11 cellular contexts compared by ENCODE assay signal in the genomic region with DNA sequence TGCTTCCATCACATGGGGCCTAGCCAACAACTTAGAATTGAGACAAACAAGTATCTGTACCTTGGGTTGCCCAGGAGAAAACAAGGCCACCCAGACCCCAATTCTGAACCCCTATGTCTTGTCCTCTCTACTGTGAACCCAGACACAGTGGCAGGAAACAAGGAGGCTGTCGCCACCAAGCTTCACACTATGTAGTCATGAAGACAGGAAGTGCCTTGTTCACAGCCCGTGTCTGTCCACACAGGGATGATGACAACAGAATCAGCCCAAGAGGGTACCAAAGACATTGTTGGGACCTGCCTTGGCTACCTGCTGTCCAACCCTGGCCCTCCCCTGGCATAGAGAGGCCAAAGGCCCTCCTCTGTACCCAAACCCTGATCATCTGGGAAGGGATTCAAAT.
DNase-seq lines count a peak whose midpoint lies in the region; ATAC-seq and FAIRE-seq lines count a peak whose summit lies in the region.
"Had no signal": no experiment of that assay in that cellular context is flagged by ENCODE, and none has a peak within 500 bp of the region (broad histone marks: within the 10 kb centered on the region; RNA-seq: fewer than 3 reads in every experiment).

No MANE protein-coding gene starts in this region.

- ATAC-seq in GM21717 (IDR thresholded peaks at IDR 0.05; ENCODE audit: unreplicated experiment) = peak; percentile 55
- peak; percentile 66 for ATAC-seq in stimulated activated memory B cell treated with anti-CD40 and anti-IgM and Interleukin-4, amounts not matched to agents 10 μg/mL and 1 μg/mL and 100 μg/mL, for 72 hours
- ATAC-seq in GM19463 (IDR thresholded peaks at IDR 0.05; ENCODE audit: unreplicated experiment) = no peak

- no peak overlapping the region for H3K27ac Mint-ChIP-seq in activated CD4-positive, alpha-beta memory T cell treated with anti-CD3 and anti-CD28 coated beads for 36 hours
- peak overlapping the region; percentile 15 for H3K27ac Mint-ChIP-seq in stimulated activated memory B cell treated with anti-CD40 and anti-IgM and Interleukin-4, amounts not matched to agents 10 μg/mL and 1 μg/mL and 100 μg/mL, for 72 hours
- H3K27ac Mint-ChIP-seq in T-helper 2 cell treated with Interferon-gamma antibody and Interleukin-4, amounts not matched to agents 5 μg/mL and 100 μg/mL, for 36 hours = no peak overlapping the region

- peaks cover 18% of the 10 kb centered on the region for H3K4me1 Mint-ChIP-seq in activated CD4-positive, alpha-beta memory T cell treated with anti-CD3 and anti-CD28 coated beads for 36 hours (ENCODE audit: low read depth)
- peaks cover 24% of the 10 kb centered on the region for H3K4me1 Mint-ChIP-seq in stimulated activated memory B cell treated with anti-CD40 and anti-IgM and Interleukin-4, amounts not matched to agents 10 μg/mL and 1 μg/mL and 100 μg/mL, for 72 hours
- peaks cover 9% of the 10 kb centered on the region for H3K4me1 Mint-ChIP-seq in T-helper 2 cell treated with Interferon-gamma antibody and Interleukin-4, amounts not matched to agents 5 μg/mL and 100 μg/mL, for 36 hours (ENCODE audit: low read depth)

- POLR2A ChIA-PET in activated CD4-positive, alpha-beta memory T cell treated with anti-CD3 and anti-CD28 coated beads for 36 hours (lab: Charles Lee) = no interaction called here

- peaks cover 6% of the 10 kb centered on the region for H3K36me3 Mint-ChIP-seq in activated CD4-positive, alpha-beta memory T cell treated with anti-CD3 and anti-CD28 coated beads for 36 hours
- peaks cover 4% of the 10 kb centered on the region for H3K36me3 Mint-ChIP-seq in stimulated activated memory B cell treated with anti-CD40 and anti-IgM and Interleukin-4, amounts not matched to agents 10 μg/mL and 1 μg/mL and 100 μg/mL, for 72 hours
- peaks cover 4% of the 10 kb centered on the region for H3K36me3 Mint-ChIP-seq in T-helper 2 cell treated with Interferon-gamma antibody and Interleukin-4, amounts not matched to agents 5 μg/mL and 100 μg/mL, for 36 hours (ENCODE audit: low read depth)

- FAIRE-seq in frontal cortex (lab: Jason Lieb, UNC) = no peak

- DNase-seq in stimulated activated CD4-positive, alpha-beta T cell treated with anti-CD3 and anti-CD28 coated beads, Interleukin-15, amount 100 ng/mL, for 24 hours = peak; percentile 21
- DNase-seq in stimulated activated CD4-positive, alpha-beta T cell treated with anti-CD3 and anti-CD28 coated beads, Interleukin-4, amount 100 ng/mL, for 1 hour = no peak
- peak; percentile 35 for DNase-seq in activated CD4-positive, alpha-beta memory T cell treated with anti-CD3 and anti-CD28 coated beads for 36 hours
- no peak for DNase-seq in frontal cortex (ENCODE audit: low spot score in 2 of 2)
- no peak for DNase-seq in T-helper 2 cell treated with Interferon-gamma antibody and Interleukin-4, amounts not matched to agents 5 μg/mL and 100 μg/mL, for 36 hours (ENCODE audit: low spot score)
- DNase-seq: GM23248, IMR-90, NCI-H1048 had no signal

- no peak overlapping the region for H3K4me3 Mint-ChIP-seq in activated CD4-positive, alpha-beta memory T cell treated with anti-CD3 and anti-CD28 coated beads for 36 hours
- no peak overlapping the region for H3K4me3 Mint-ChIP-seq in stimulated activated memory B cell treated with anti-CD40 and anti-IgM and Interleukin-4, amounts not matched to agents 10 μg/mL and 1 μg/mL and 100 μg/mL, for 72 hours
- H3K4me3 Mint-ChIP-seq in T-helper 2 cell treated with Interferon-gamma antibody and Interleukin-4, amounts not matched to agents 5 μg/mL and 100 μg/mL, for 36 hours = no peak overlapping the region

- H3K9me3 Mint-ChIP-seq in activated CD4-positive, alpha-beta memory T cell treated with anti-CD3 and anti-CD28 coated beads for 36 hours = peaks cover 7% of the 10 kb centered on the region
- peaks cover 6% of the 10 kb centered on the region for H3K9me3 Mint-ChIP-seq in stimulated activated memory B cell treated with anti-CD40 and anti-IgM and Interleukin-4, amounts not matched to agents 10 μg/mL and 1 μg/mL and 100 μg/mL, for 72 hours
- peaks cover 10% of the 10 kb centered on the region for H3K9me3 Mint-ChIP-seq in T-helper 2 cell treated with Interferon-gamma antibody and Interleukin-4, amounts not matched to agents 5 μg/mL and 100 μg/mL, for 36 hours

- intact Hi-C loops in activated CD4-positive, alpha-beta memory T cell treated with anti-CD3 and anti-CD28 coated beads for 36 hours (cut with micrococcal nuclease) = no loop called here

- CTCF ChIA-PET in activated CD4-positive, alpha-beta memory T cell treated with anti-CD3 and anti-CD28 coated beads for 36 hours (lab: Charles Lee) = interaction anchor here (1.8 kb wide), 1 partner anchor 192 kb away, joined by 4 read pairs; no protein-coding TSS in a partner anchor

- no peaks in the 10 kb centered on the region for H3K27me3 Mint-ChIP-seq in activated CD4-positive, alpha-beta memory T cell treated with anti-CD3 and anti-CD28 coated beads for 36 hours
- no peaks in the 10 kb centered on the region for H3K27me3 Mint-ChIP-seq in stimulated activated memory B cell treated with anti-CD40 and anti-IgM and Interleukin-4, amounts not matched to agents 10 μg/mL and 1 μg/mL and 100 μg/mL, for 72 hours
- H3K27me3 Mint-ChIP-seq in T-helper 2 cell treated with Interferon-gamma antibody and Interleukin-4, amounts not matched to agents 5 μg/mL and 100 μg/mL, for 36 hours (ENCODE audit: low read depth) = no peaks in the 10 kb centered on the region

Comparison
In these comparisons a context has a peak if more than half of its experiments do, and no peak if none do; other contexts are left out.
1. DNase-seq: peak in stimulated activated CD4-positive, alpha-beta T cell treated with anti-CD3 and anti-CD28 coated beads, Interleukin-15, amount 100 ng/mL, for 24 hours (single experiment) and activated CD4-positive, alpha-beta memory T cell treated with anti-CD3 and anti-CD28 coated beads for 36 hours (single experiment); none in stimulated activated CD4-positive, alpha-beta T cell treated with anti-CD3 and anti-CD28 coated beads, Interleukin-4, amount 100 ng/mL, for 1 hour (single experiment), frontal cortex (0 of 2) and T-helper 2 cell treated with Interferon-gamma antibody and Interleukin-4, amounts not matched to agents 5 μg/mL and 100 μg/mL, for 36 hours (single experiment).